ENCODE assay signal across 8 cellular contexts in the genomic region with DNA sequence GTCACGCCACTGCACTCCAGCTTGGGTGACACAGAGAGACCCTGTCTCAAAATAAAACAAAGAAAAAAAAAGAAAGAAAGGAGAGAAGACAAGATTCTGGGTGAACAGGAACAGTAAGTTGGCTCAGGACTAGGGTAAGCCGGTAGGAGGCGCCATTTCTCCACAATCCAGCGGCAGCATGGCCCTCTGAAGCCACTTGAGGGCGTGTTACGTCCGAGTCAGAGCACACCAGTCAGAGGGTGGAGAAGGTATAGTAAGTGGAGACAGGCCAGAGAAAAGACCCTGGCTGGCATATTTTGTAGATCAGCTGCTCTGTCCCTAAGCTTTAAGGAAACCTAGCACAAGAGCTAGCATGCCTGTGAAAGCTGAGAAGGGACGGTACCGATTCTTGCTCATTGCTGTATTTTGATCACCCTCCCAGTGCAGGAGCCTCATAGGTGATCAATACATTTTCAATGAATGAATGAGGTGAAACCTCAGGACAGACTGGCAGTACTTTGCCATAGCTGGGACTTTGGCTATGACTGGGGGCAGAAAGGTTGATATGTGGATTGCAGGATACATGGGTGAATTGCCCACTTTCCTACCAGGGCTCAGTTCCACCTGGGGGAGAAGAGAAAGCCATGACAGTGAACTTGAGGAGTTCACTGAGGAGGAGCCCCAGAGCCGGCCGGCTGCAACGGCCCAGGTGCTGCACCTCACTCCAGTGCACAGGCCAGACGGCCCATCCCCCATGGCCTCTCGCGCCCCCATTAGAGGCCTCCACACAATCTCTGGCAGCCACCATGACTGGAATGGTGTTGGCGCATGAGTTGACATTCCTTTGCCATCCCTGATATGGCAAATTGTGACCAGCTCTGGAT. TPM values are rescaled to one million over a fixed set of nuclear protein-coding genes. Genes with fewer than 3 reads are reported as not detected.
DNase-seq lines count a peak whose midpoint lies in the region; ATAC-seq and TF ChIP-seq lines count a peak whose summit lies in the region.

No MANE protein-coding gene starts in this region.

- ATAC-seq in GM18861 (IDR thresholded peaks at IDR 0.05; ENCODE audit: unreplicated experiment): peak; percentile 69

- no peak overlapping the region for H3K27ac ChIP-seq in endodermal cell (ENCODE audit: low read depth, low read length)

- peaks cover 4% of the 10 kb centered on the region for H3K4me1 Mint-ChIP-seq in endodermal cell

- peaks cover 20% of the 10 kb centered on the region for H3K27me3 Mint-ChIP-seq in endodermal cell (ENCODE audit: insufficient read depth)

- H3K27ac Mint-ChIP-seq in endodermal cell: no peak overlapping the region

- no peak overlapping the region for H3K4me3 ChIP-seq in endodermal cell (ENCODE audit: low read length)

- no peaks in the 10 kb centered on the region for H3K9me3 Mint-ChIP-seq in endodermal cell

- no peak overlapping the region for H3K4me3 Mint-ChIP-seq in endodermal cell

- H3K4me1 ChIP-seq in endodermal cell (ENCODE audit: control insufficient read depth, insufficient read depth, low read length): no peaks in the 10 kb centered on the region

- TF ChIP-seq CTCF in endodermal cell (conservative IDR thresholded peaks at IDR 0.05): peak; percentile 100

- no peaks in the 10 kb centered on the region for H3K9me3 ChIP-seq in endodermal cell (ENCODE audit: control insufficient read depth, low read length)

- 39 to 47% methylated on average over 9 to 16 of the region's 16 CpGs for WGBS in endodermal cell (ENCODE audit: insufficient coverage in 1 of 2, insufficient read length in 1 of 2), 2 experiments

- no peaks in the 10 kb centered on the region for H3K36me3 Mint-ChIP-seq in endodermal cell (ENCODE audit: low read depth)

- H3K27me3 ChIP-seq in endodermal cell (ENCODE audit: control insufficient read depth, insufficient read depth, low read length, poor library complexity, severe bottlenecking): peaks cover 13% of the 10 kb centered on the region

- H3K9ac ChIP-seq in endodermal cell (ENCODE audit: extremely low read depth, low read length, poor library complexity, severe bottlenecking): no peak overlapping the region

- no peaks in the 10 kb centered on the region for H3K36me3 ChIP-seq in endodermal cell (ENCODE audit: control insufficient read depth, insufficient read depth, low read length)

- DNase-seq in AG08396 (ENCODE audit: low spot score) (peak; percentile 85), HT-29 (ENCODE audit: low spot score) (peak; percentile 98), NOMO-1 (lab: John Stamatoyannopoulos, UW; ENCODE audit: unreplicated experiment in 2 of 2) (peak; percentile 75 to 89), endodermal cell (peak; percentile 97), mucosa of gallbladder (ENCODE audit: low spot score) (peak; percentile 85)
- peak; percentile 79 to 85 for DNase-seq in activated CD8-positive, alpha-beta memory T cell treated with anti-CD3 and anti-CD28 coated beads for 1 hour (ENCODE audit: extremely low read depth in 1 of 2, low read depth in 1 of 2)
- DNase-seq in stimulated activated CD8-positive, alpha-beta memory T cell treated with anti-CD3 and anti-CD28 coated beads, Interleukin-7, amount 100 ng/mL, for 1 hour (ENCODE audit: low read depth in 2 of 2): peak; percentile 74 to 85

RNA-seq across cellular contexts. Expression of a gene that starts 23.5 kb away (rescaled TPM):
- 0.03 and 0.44 TPM in 2 replicates for total RNA-seq in HT-29 (2014; rRNA removed; shearing (Covaris generic))
- 1 to 10 TPM; 1.8 to 2.6 TPM for total RNA-seq in endodermal cell
- polyA plus RNA-seq in endodermal cell (2013, experiment 1 of 2): 9.7 TPM
- polyA plus RNA-seq in endodermal cell (2013, experiment 2 of 2): 7.1 TPM
- total RNA-seq in mucosa of gallbladder: 4.3 TPM

RNA-seq across cellular contexts. Expression of a gene that starts 32.8 kb away (rescaled TPM):
- 44.5 and 48.5 TPM in 2 replicates for total RNA-seq in HT-29 (2014; rRNA removed; shearing (Covaris generic))
- total RNA-seq in endodermal cell (10 to 100 TPM; 20.9 to 22.1 TPM), mucosa of gallbladder (17.1 TPM)
- polyA plus RNA-seq in endodermal cell (2013, experiment 1 of 2): 21.0 TPM
- 18.5 TPM for polyA plus RNA-seq in endodermal cell (2013, experiment 2 of 2)

RNA-seq across cellular contexts. Expression of a gene that starts 38.8 kb away (rescaled TPM):
- total RNA-seq in HT-29 (2014; rRNA removed; shearing (Covaris generic)): 0.21 TPM in 1 of 2 replicates, not detected in the other
- total RNA-seq in endodermal cell (10 to 100 TPM; 21.6 to 38.7 TPM), mucosa of gallbladder (9.8 TPM)
- polyA plus RNA-seq in endodermal cell (2013, experiment 1 of 2): 25.2 TPM
- polyA plus RNA-seq in endodermal cell (2013, experiment 2 of 2): 21.7 TPM
